In the genomic region with DNA sequence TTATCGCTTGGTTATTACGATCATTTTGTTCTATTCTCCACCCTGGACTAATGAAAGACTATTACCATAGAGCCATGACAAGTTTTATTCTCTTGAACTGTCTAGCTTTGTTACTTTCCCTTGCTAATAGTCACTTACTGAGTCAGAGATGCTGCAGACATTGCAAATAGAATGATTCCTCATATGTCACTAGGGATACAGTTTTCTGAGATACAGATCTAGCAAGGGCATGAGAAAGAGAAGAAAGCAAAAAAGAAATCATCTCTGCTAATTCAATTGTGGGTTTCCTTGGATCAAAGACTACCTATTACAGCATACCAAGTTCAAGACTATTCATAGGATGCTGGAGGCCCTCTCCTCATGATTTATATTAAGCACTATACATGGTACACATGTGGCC, we compare ENCODE assay signal across 17 cellular contexts.
DNase-seq lines count a peak whose midpoint lies in the region; FAIRE-seq and TF ChIP-seq lines count a peak whose summit lies in the region.
"Had no signal": no experiment of that assay in that cellular context is flagged by ENCODE, and none has a peak within 500 bp of the region (broad histone marks: within the 10 kb centered on the region; RNA-seq: fewer than 3 reads in every experiment).

No MANE protein-coding gene starts in this region.

- no peak overlapping the region for H3K4me3 Mint-ChIP-seq in HFFc6
- H3K4me3 Mint-ChIP-seq in astrocyte (ENCODE audit: unreplicated experiment): no peak overlapping the region
- no peak overlapping the region for H3K4me3 Mint-ChIP-seq in activated naive CD4-positive, alpha-beta T cell treated with anti-CD3 and anti-CD28 coated beads for 36 hours
- H3K4me3 Mint-ChIP-seq: CD8-positive, alpha-beta memory T cell; H9; IgD-negative memory B cell had no signal

- H3K4me1 ChIP-seq in astrocyte (ENCODE audit: insufficient read depth, low read length): no peaks in the 10 kb centered on the region
- H3K4me1 ChIP-seq: SJCRH30 had no signal

- no peaks in the 10 kb centered on the region for H3K79me2 ChIP-seq in astrocyte (ENCODE audit: insufficient read depth, low read length)

- TF ChIP-seq CTCF in HFFc6 (IDR thresholded peaks at IDR 0.05) (no peak), astrocyte (IDR thresholded peaks at IDR 0.05; ENCODE audit: insufficient read depth, low read depth, low read length) (no peak)

- no peaks in the 10 kb centered on the region; the same call in 1 of the 2 replicates for H3K27me3 Mint-ChIP-seq in HFFc6 (ENCODE audit: insufficient read depth)
- H3K27me3 Mint-ChIP-seq in astrocyte (ENCODE audit: low read depth, unreplicated experiment): no peaks in the 10 kb centered on the region
- no peaks in the 10 kb centered on the region for H3K27me3 Mint-ChIP-seq in activated naive CD4-positive, alpha-beta T cell treated with anti-CD3 and anti-CD28 coated beads for 36 hours (ENCODE audit: low read depth)
- H3K27me3 Mint-ChIP-seq: CD8-positive, alpha-beta memory T cell; IgD-negative memory B cell had no signal

- no peaks in the 10 kb centered on the region for H3K27me3 ChIP-seq in astrocyte (ENCODE audit: insufficient read depth, low read length)
- H3K27me3 ChIP-seq: SJCRH30 had no signal

- no peaks in the 10 kb centered on the region for H3K36me3 Mint-ChIP-seq in HFFc6 (ENCODE audit: low read depth)
- no peaks in the 10 kb centered on the region for H3K36me3 Mint-ChIP-seq in astrocyte (ENCODE audit: low read depth, unreplicated experiment)
- no peaks in the 10 kb centered on the region for H3K36me3 Mint-ChIP-seq in activated naive CD4-positive, alpha-beta T cell treated with anti-CD3 and anti-CD28 coated beads for 36 hours (ENCODE audit: low read depth)
- H3K36me3 Mint-ChIP-seq: CD8-positive, alpha-beta memory T cell; IgD-negative memory B cell had no signal

- DNase-seq in AG20443 (ENCODE audit: low spot score): peak; percentile 17
- DNase-seq in HFFc6: peak; percentile 78
- no peak for DNase-seq in astrocyte (ENCODE audit: low read depth)
- peak; percentile 4 for DNase-seq in iris pigment epithelial cell (ENCODE audit: low read depth)
- DNase-seq in HEK293T (ENCODE audit: extremely low spot score): no peak
- DNase-seq in activated naive CD4-positive, alpha-beta T cell treated with anti-CD3 and anti-CD28 coated beads for 36 hours: no peak
- no peak for DNase-seq in ureter (ENCODE audit: low spot score)
- no peak for DNase-seq in NCI-H446 treated with DMSO at 0.1 percent for 48 hours (lab: John Stamatoyannopoulos, UW)
- DNase-seq: ACHN; CD8-positive, alpha-beta memory T cell; H9; NCI-H1436; NCI-H2029 treated with DMSO at 0.1 percent for 48 hours; NCI-H524; SJCRH30 had no signal

- POLR2A ChIA-PET in HEK293T (lab: Yijun Ruan, JAX): no interaction called here

- no peaks in the 10 kb centered on the region for H3K9me3 Mint-ChIP-seq in HFFc6
- no peaks in the 10 kb centered on the region for H3K9me3 Mint-ChIP-seq in astrocyte (ENCODE audit: unreplicated experiment)
- H3K9me3 Mint-ChIP-seq in activated naive CD4-positive, alpha-beta T cell treated with anti-CD3 and anti-CD28 coated beads for 36 hours: no peaks in the 10 kb centered on the region
- H3K9me3 Mint-ChIP-seq: H9, IgD-negative memory B cell had no signal

- H3K27ac Mint-ChIP-seq in HFFc6 (peak overlapping the region; percentile 76), astrocyte (ENCODE audit: unreplicated experiment) (no peak overlapping the region)
- no peak overlapping the region for H3K27ac Mint-ChIP-seq in activated naive CD4-positive, alpha-beta T cell treated with anti-CD3 and anti-CD28 coated beads for 36 hours
- H3K27ac Mint-ChIP-seq: CD8-positive, alpha-beta memory T cell; H9; IgD-negative memory B cell had no signal

- no peak overlapping the region for H3K4me3 ChIP-seq in astrocyte (ENCODE audit: insufficient read depth, low read depth, low read length)
- H3K4me3 ChIP-seq: SJCRH30 had no signal

- CTCF ChIA-PET in HEK293T (lab: Yijun Ruan, JAX): no interaction called here
- CTCF ChIA-PET in activated naive CD4-positive, alpha-beta T cell treated with anti-CD3 and anti-CD28 coated beads for 36 hours (lab: Charles Lee): interaction anchor here (1.3 kb wide), 1 partner anchor 260 kb away, joined by 3 read pairs; no protein-coding TSS in a partner anchor

- no peaks in the 10 kb centered on the region for H4K20me1 ChIP-seq in astrocyte (ENCODE audit: insufficient read depth, low read length)

- H3K27ac ChIP-seq in astrocyte (ENCODE audit: low read depth, low read length): no peak overlapping the region
- H3K27ac ChIP-seq: RWPE1, SJCRH30 had no signal

- no peak overlapping the region for H3K9ac ChIP-seq in astrocyte (ENCODE audit: low read length)

- no peaks in the 10 kb centered on the region for H3K9me3 ChIP-seq in astrocyte (ENCODE audit: insufficient read depth, low read depth, low read length)
- H3K9me3 ChIP-seq: SJCRH30 had no signal

- intact Hi-C loops in activated naive CD4-positive, alpha-beta T cell treated with anti-CD3 and anti-CD28 coated beads for 36 hours (cut with micrococcal nuclease): loop anchor here (5.0 kb wide), 1 partner anchor 256 kb away; the partner anchor contains the start of gene DKK1

- H2AFZ ChIP-seq in astrocyte (ENCODE audit: low read depth, low read length): no peak overlapping the region

- H3K4me2 ChIP-seq in astrocyte (ENCODE audit: low read length): no peak overlapping the region

- H3K4me1 Mint-ChIP-seq in HFFc6 (ENCODE audit: low read depth): peaks cover 90% of the 10 kb centered on the region
- H3K4me1 Mint-ChIP-seq in astrocyte (ENCODE audit: low read depth, unreplicated experiment): peaks cover 3% of the 10 kb centered on the region
- H3K4me1 Mint-ChIP-seq in activated naive CD4-positive, alpha-beta T cell treated with anti-CD3 and anti-CD28 coated beads for 36 hours (ENCODE audit: low read depth): no peaks in the 10 kb centered on the region
- H3K4me1 Mint-ChIP-seq: CD8-positive, alpha-beta memory T cell; H9; IgD-negative memory B cell had no signal

- no peaks in the 10 kb centered on the region for H3K36me3 ChIP-seq in astrocyte (ENCODE audit: insufficient read depth, low read length)
- H3K36me3 ChIP-seq: SJCRH30 had no signal

- FAIRE-seq in astrocyte (lab: Jason Lieb, UNC): peak; percentile 72

TF ChIP-seq in HEK293T, 16 proteins besides CTCF, POLR2A, EP300 and RAD21:
- TF ChIP-seq PKNOX1 (IDR thresholded peaks at IDR 0.05) (no peak), SUZ12 (IDR thresholded peaks at IDR 0.05) (no peak), L3MBTL2 (conservative IDR thresholded peaks at IDR 0.05) (no peak), NFRKB (IDR thresholded peaks at IDR 0.05) (no peak), LEF1 (IDR thresholded peaks at IDR 0.05; ENCODE audit: borderline replicate concordance) (no peak)
TF ChIP-seq in HEK293T: peak in this region for 0.

Comparison
In these comparisons a context has a peak if more than half of its experiments do, and no peak if none do; other contexts are left out.
1. DNase-seq: peak in AG20443 (single experiment), HFFc6 (single experiment) and iris pigment epithelial cell (single experiment); none in astrocyte (single experiment), HEK293T (single experiment), activated naive CD4-positive, alpha-beta T cell treated with anti-CD3 and anti-CD28 coated beads for 36 hours (single experiment), ureter (single experiment) and NCI-H446 treated with DMSO at 0.1 percent for 48 hours (single experiment).